Comparison of ENCODE assay signal across 8 cellular contexts in genomic region chr13:28718538-28719226, GRCh38. TPM values are rescaled to one million over a fixed set of nuclear protein-coding genes. Genes with fewer than 3 reads are reported as not detected.
DNase-seq lines count a peak whose midpoint lies in the region; ATAC-seq, FAIRE-seq and TF ChIP-seq lines count a peak whose summit lies in the region.

SLC46A3 (minus strand) TSS chr13:28718970; CDS start chr13:28717998, 972 bp downstream.

- TF ChIP-seq CTCF in A549 (IDR thresholded peaks at IDR 0.05) (no peak), activated B cell treated with CpG ODN at 0.5 μM for 24 hours (IDR thresholded peaks at IDR 0.05) (no peak)

- no peaks in the 10 kb centered on the region for H3K9me3 Mint-ChIP-seq in activated B cell treated with CpG ODN at 0.5 μM for 24 hours
- H3K9me3 Mint-ChIP-seq in immature natural killer cell: no peaks in the 10 kb centered on the region

- peak within 1 kb of the TSS; percentile 89 for H3K4me2 ChIP-seq in A549

- H3K4me3 ChIP-seq in A549: peak within 1 kb of the TSS; percentile 62

- ATAC-seq in A549: peak; percentile 99
- peak; percentile 98 for ATAC-seq in HG03064 (IDR thresholded peaks at IDR 0.05; ENCODE audit: low read depth, unreplicated experiment)
- peak; percentile 98 for ATAC-seq in activated B cell treated with CpG ODN at 0.5 μM for 24 hours (ENCODE audit: low read depth)

- DNase-seq in A549 (ENCODE audit: low read depth in 1 of 2, low spot score in 1 of 2): peak; percentile 86 to 95
- peak; percentile 88 for DNase-seq in NCI-H2227 (lab: John Stamatoyannopoulos, UW; ENCODE audit: unreplicated experiment)
- peak; percentile 95 for DNase-seq in activated B cell treated with CpG ODN at 0.5 μM for 24 hours
- peak; percentile 80 to 99 (median 97) for DNase-seq in caudate nucleus (lab: John Stamatoyannopoulos, UW)
- peak; percentile 95 to 97 (median 96) for DNase-seq in immature natural killer cell
- peak; percentile 95 to 97 for DNase-seq in stimulated activated CD4-positive, alpha-beta T cell treated with anti-CD3 and anti-CD28 coated beads, Interleukin-12 subunit alpha, Interleukin-12 subunit beta, amount 100 ng/mL, for 24 hours (ENCODE audit: low read depth in 2 of 2)

- peaks cover 23% of the 10 kb centered on the region for H3K4me1 Mint-ChIP-seq in activated B cell treated with CpG ODN at 0.5 μM for 24 hours
- peaks cover 28 to 42% of the 10 kb centered on the region in 2 donors for H3K4me1 Mint-ChIP-seq in immature natural killer cell

- H3K27ac ChIP-seq in A549 (peak within 1 kb of the TSS; percentile 82 to 89), caudate nucleus (ENCODE audit: low read depth, low read length) (peak within 1 kb of the TSS; percentile 91)

- no peaks in the 10 kb centered on the region for H3K27me3 Mint-ChIP-seq in activated B cell treated with CpG ODN at 0.5 μM for 24 hours
- H3K27me3 Mint-ChIP-seq in immature natural killer cell (ENCODE audit: low read depth in 3 of 3): peaks cover 2 to 18% (median 10%) of the 10 kb centered on the region in 3 donors

- TF ChIP-seq RAD21 in A549 (conservative IDR thresholded peaks at IDR 0.05 in 1 of 2, IDR thresholded peaks at IDR 0.05 in 1 of 2): no peak

- H3K4me3 Mint-ChIP-seq in activated B cell treated with CpG ODN at 0.5 μM for 24 hours: peak within 1 kb of the TSS; percentile 92
- peak within 1 kb of the TSS; percentile 96 to 98 (median 97) for H3K4me3 Mint-ChIP-seq in immature natural killer cell

- WGBS in A549 (ENCODE audit: missing lambda C conversion rate): under 1% methylated on average over 29 of the region's 79 CpGs

- H3K9me3 ChIP-seq in A549: no peaks in the 10 kb centered on the region

- no peak for FAIRE-seq in A549 (lab: Jason Lieb, UNC)

- no peak for TF ChIP-seq EP300 in A549 (IDR thresholded peaks at IDR 0.05)

- POLR2A ChIA-PET in A549 (lab: Yijun Ruan, JAX): interaction anchor here (1.2 kb wide), 1 partner anchor 9 kb away, joined by 3 read pairs; no protein-coding TSS in a partner anchor
- POLR2A ChIA-PET in activated B cell treated with CpG ODN at 0.5 μM for 24 hours (lab: Charles Lee): interaction anchor here (0.5 to 4.3 kb wide), 4 partner anchors 8 to 1098 kb away, joined by 3 to 37 read pairs (median 10); partner anchors contain the start of genes LNX2 and POMP

- H3K4me1 ChIP-seq in A549: peaks cover 23% of the 10 kb centered on the region

- CTCF ChIA-PET in A549 (lab: Yijun Ruan, JAX) (interaction anchor here (0.7 to 1.6 kb wide), 6 partner anchors 11 to 76 kb away, joined by 3 to 4 read pairs (median 3); no protein-coding TSS in a partner anchor), activated B cell treated with CpG ODN at 0.5 μM for 24 hours (lab: Charles Lee) (interaction anchor here (1.2 kb wide), 1 partner anchor 14 kb away, joined by 3 read pairs; no protein-coding TSS in a partner anchor)

- TF ChIP-seq POLR2A in A549 (IDR thresholded peaks at IDR 0.05; ENCODE audit: low read length) (peak; percentile 32), GM18526 (IDR thresholded peaks at IDR 0.05; ENCODE audit: extremely low read depth, insufficient read length) (peak; percentile 48)

- intact Hi-C loops in activated B cell treated with CpG ODN at 0.5 μM for 24 hours (cut with micrococcal nuclease): loop anchor here (1.0 to 10.0 kb wide), 10 partner anchors 10 to 1934 kb away; partner anchors contain the start of genes MTIF3, POMP and RPL21

- H3K27ac Mint-ChIP-seq in activated B cell treated with CpG ODN at 0.5 μM for 24 hours: peak within 1 kb of the TSS; percentile 92
- peak within 1 kb of the TSS; percentile 94 to 98 (median 95) for H3K27ac Mint-ChIP-seq in immature natural killer cell

- H3K36me3 Mint-ChIP-seq in activated B cell treated with CpG ODN at 0.5 μM for 24 hours (ENCODE audit: low read depth) (peaks cover 6% of the 10 kb centered on the region), immature natural killer cell (no peaks in the 10 kb centered on the region)

TF ChIP-seq in A549, 52 proteins besides CTCF, POLR2A, EP300 and RAD21:
- no peak for TF ChIP-seq KDM1A (IDR thresholded peaks at IDR 0.05; ENCODE audit: low read depth)
- TF ChIP-seq JUNB (IDR thresholded peaks at IDR 0.05): no peak
- peak; percentile 74 for TF ChIP-seq MAX (IDR thresholded peaks at IDR 0.05)
- no peak for TF ChIP-seq MAZ (IDR thresholded peaks at IDR 0.05; ENCODE audit: borderline replicate concordance, low read depth, low read length)
- TF ChIP-seq KDM5A (IDR thresholded peaks at IDR 0.05): no peak
- TF ChIP-seq JUN (IDR thresholded peaks at IDR 0.05): no peak
- peak; percentile 23 for TF ChIP-seq CHD2 (IDR thresholded peaks at IDR 0.05; ENCODE audit: low read length, partially characterized antibody)
- peak; percentile 94 for TF ChIP-seq PBX3 (IDR thresholded peaks at IDR 0.05)
- no peak for TF ChIP-seq TP53 (CRISPR knock-in tag; IDR thresholded peaks at IDR 0.05)
- TF ChIP-seq RARB (CRISPR knock-in tag; IDR thresholded peaks at IDR 0.05): no peak
- TF ChIP-seq ZSCAN20 (CRISPR knock-in tag; IDR thresholded peaks at IDR 0.05): no peak
- no peak for TF ChIP-seq NR3C1 (IDR thresholded peaks at IDR 0.05)
- TF ChIP-seq REST (IDR thresholded peaks at IDR 0.05): peak; percentile 49
- peak; percentile 32; the same call in 1 of the 2 replicates for TF ChIP-seq RNF2 (IDR thresholded peaks at IDR 0.05; ENCODE audit: borderline replicate concordance, low read depth)
- TF ChIP-seq FOSL2 (IDR thresholded peaks at IDR 0.05): no peak
- peak; percentile 52 for TF ChIP-seq FOSL2 (CRISPR knock-in tag; IDR thresholded peaks at IDR 0.05)
- peak; percentile 50; the same call in 1 of the 2 replicates for TF ChIP-seq E2F6 (IDR thresholded peaks at IDR 0.05; ENCODE audit: borderline replicate concordance, low read depth)
- TF ChIP-seq MAFK (IDR thresholded peaks at IDR 0.05; ENCODE audit: partially characterized antibody): no peak
TF ChIP-seq in A549: peak in this region for 7.

RNA-seq across cellular contexts. Expression of gene SLC46A3, which starts in this region (rescaled TPM):
- polyA plus RNA-seq in A549 (2011; rRNA removed) (6.0 and 6.8 TPM in 2 replicates), A549 (2017; fragmentation: RNase III; extraction: RNeasy Plus Mini Kit Qiagen cat#74134 plus additional on column Dnase treatment) (2.0 to 2.5 TPM (median 2.1 TPM) in 3 replicates), immature natural killer cell (10 to 100 TPM; 15.7 to 28.8 (median 26.7) TPM)
- 1.3 and 1.9 TPM in 2 replicates for polyA plus RNA-seq in A549 (2012; cell fraction: cytosol; rRNA removed)
- 2.0 and 2.5 TPM in 2 replicates for polyA plus RNA-seq in A549 (2012; cell fraction: nucleus; rRNA removed)
- polyA minus RNA-seq in A549 (2011; rRNA and poly(A)+ RNA removed): 2.4 and 2.5 TPM in 2 replicates
- 8.6 and 11.8 TPM in 2 replicates for total RNA-seq in activated B cell treated with CpG ODN at 0.5 μM for 24 hours

Comparison
In these comparisons a context has a peak if more than half of its experiments do, and no peak if none do; other contexts are left out.
1. Peak in every context shown above with its lines: DNase-seq, ATAC-seq, H3K4me3 ChIP-seq and H3K27ac ChIP-seq.